Comparison of ENCODE assay signal across 14 cellular contexts in the genomic region with DNA sequence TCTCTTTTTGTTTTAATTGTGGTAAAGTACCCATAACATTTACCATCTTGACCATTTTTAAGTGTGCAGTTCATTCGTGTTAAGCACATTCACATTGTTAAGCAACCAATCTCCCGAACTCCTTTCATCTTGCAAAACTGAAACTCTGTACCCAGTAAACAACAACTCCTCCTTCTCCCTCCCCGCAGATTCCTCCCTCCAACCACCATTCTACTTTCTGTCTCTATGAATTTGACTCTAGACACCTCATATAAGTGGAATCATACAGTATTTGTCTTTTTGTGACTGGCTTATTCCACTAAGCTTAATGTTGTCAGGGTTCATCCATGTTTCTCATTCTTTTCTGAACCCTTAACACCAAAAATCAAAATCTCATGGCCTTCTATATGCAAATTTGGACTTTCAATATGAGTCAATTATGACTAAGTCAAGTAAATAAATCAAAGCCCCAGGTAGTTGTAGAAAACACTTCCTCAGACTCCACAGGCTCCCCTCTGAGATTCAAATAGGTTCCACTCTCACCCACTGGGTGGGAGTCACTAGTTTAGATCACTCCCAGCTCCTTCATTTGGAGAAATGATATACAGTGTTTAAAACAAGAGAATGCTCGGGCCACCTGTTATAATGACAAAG. TPM values are rescaled to one million over a fixed set of nuclear protein-coding genes. Genes with fewer than 3 reads are reported as not detected.
DNase-seq lines count a peak whose midpoint lies in the region; ATAC-seq, FAIRE-seq and TF ChIP-seq lines count a peak whose summit lies in the region.
"Had no signal": no experiment of that assay in that cellular context is flagged by ENCODE, and none has a peak within 500 bp of the region (broad histone marks: within the 10 kb centered on the region; RNA-seq: fewer than 3 reads in every experiment).

No MANE protein-coding gene starts in this region.

- H3K4me3 ChIP-seq in pancreas, result no peak overlapping the region
- no peak overlapping the region for H3K4me3 ChIP-seq in A673 (ENCODE audit: low read depth, low read length, poor library complexity, severe bottlenecking)
- H3K4me3 ChIP-seq: thyroid gland had no signal

- peak; percentile 23 for FAIRE-seq in pancreas (lab: Jason Lieb, UNC)
- FAIRE-seq: endometrium had no signal

- H3K27me3 Mint-ChIP-seq in activated naive CD8-positive, alpha-beta T cell treated with anti-CD3 and anti-CD28 coated beads, Interleukin-2, amount 50 U/mL, for 24 hours, result peaks cover 3% of the 10 kb centered on the region
- peaks cover 13% of the 10 kb centered on the region for H3K27me3 Mint-ChIP-seq in activated naive CD8-positive, alpha-beta T cell treated with anti-CD3 and anti-CD28 coated beads for 36 hours

- H3K36me3 ChIP-seq in pancreas (no peaks in the 10 kb centered on the region), A673 (ENCODE audit: insufficient read depth, low read length, poor library complexity, severe bottlenecking) (no peaks in the 10 kb centered on the region)
- H3K36me3 ChIP-seq: thyroid gland had no signal

- H3K27ac ChIP-seq in pancreas (no peak overlapping the region), A673 (ENCODE audit: low read depth, low read length, poor library complexity, severe bottlenecking) (no peak overlapping the region)
- H3K27ac ChIP-seq: thyroid gland had no signal

- intact Hi-C loops in pancreas (cut with DNase I) (no loop called here), A673 (cut with micrococcal nuclease; ENCODE audit: unreplicated experiment) (no loop called here)

- no peaks in the 10 kb centered on the region for H3K36me3 Mint-ChIP-seq in activated naive CD8-positive, alpha-beta T cell treated with anti-CD3 and anti-CD28 coated beads, Interleukin-2, amount 50 U/mL, for 24 hours (ENCODE audit: low read depth)
- no peaks in the 10 kb centered on the region for H3K36me3 Mint-ChIP-seq in activated naive CD8-positive, alpha-beta T cell treated with anti-CD3 and anti-CD28 coated beads for 36 hours
- H3K36me3 Mint-ChIP-seq: naive B cell had no signal

- H3K27me3 ChIP-seq in pancreas (peaks cover 0 to 4% (median 0%) of the 10 kb centered on the region in 4 donors), A673 (replicated peaks; ENCODE audit: insufficient read depth, low read depth, low read length, poor library complexity) (peaks cover 5% of the 10 kb centered on the region)
- H3K27me3 ChIP-seq: thyroid gland had no signal

- ATAC-seq in activated naive CD8-positive, alpha-beta T cell treated with anti-CD3 and anti-CD28 coated beads, Interleukin-2, amount 50 U/mL, for 24 hours, result peak; percentile 49
- ATAC-seq in GM21786 (IDR thresholded peaks at IDR 0.05; ENCODE audit: unreplicated experiment), result peak; percentile 58
- ATAC-seq in HG03565 (IDR thresholded peaks at IDR 0.05; ENCODE audit: unreplicated experiment), result peak; percentile 80
- ATAC-seq in pancreas, result no peak
- no peak for ATAC-seq in HG02840 (IDR thresholded peaks at IDR 0.05; ENCODE audit: low FRiP score, unreplicated experiment)

- CTCF ChIA-PET in A673 (lab: Charles Lee), result interaction anchor here (0.7 kb wide), 1 partner anchor 399 kb away, joined by 3 read pairs; no protein-coding TSS in a partner anchor

- WGBS in pancreas, 2 donors, result 55 to 57% methylated on average over 4 of the region's 4 CpGs

- H3K4me1 ChIP-seq in pancreas (no peaks in the 10 kb centered on the region), A673 (ENCODE audit: insufficient read depth, low read length, poor library complexity, severe bottlenecking) (no peaks in the 10 kb centered on the region)

- no peaks in the 10 kb centered on the region for H3K9me3 ChIP-seq in pancreas
- no peaks in the 10 kb centered on the region for H3K9me3 ChIP-seq in A673 (ENCODE audit: low read depth, low read length, poor library complexity, severe bottlenecking)
- H3K9me3 ChIP-seq: thyroid gland had no signal

- H3K4me1 Mint-ChIP-seq in activated naive CD8-positive, alpha-beta T cell treated with anti-CD3 and anti-CD28 coated beads, Interleukin-2, amount 50 U/mL, for 24 hours, result peaks cover 25% of the 10 kb centered on the region
- H3K4me1 Mint-ChIP-seq in activated naive CD8-positive, alpha-beta T cell treated with anti-CD3 and anti-CD28 coated beads for 36 hours, result peaks cover 20% of the 10 kb centered on the region

- no peaks in the 10 kb centered on the region for H3K9me3 Mint-ChIP-seq in activated naive CD8-positive, alpha-beta T cell treated with anti-CD3 and anti-CD28 coated beads, Interleukin-2, amount 50 U/mL, for 24 hours
- H3K9me3 Mint-ChIP-seq in activated naive CD8-positive, alpha-beta T cell treated with anti-CD3 and anti-CD28 coated beads for 36 hours, result no peaks in the 10 kb centered on the region
- H3K9me3 Mint-ChIP-seq: naive B cell had no signal

- POLR2A ChIA-PET in A673 (lab: Charles Lee; ENCODE audit: low non-redundant PET), result no interaction called here

- H3K4me3 Mint-ChIP-seq in activated naive CD8-positive, alpha-beta T cell treated with anti-CD3 and anti-CD28 coated beads, Interleukin-2, amount 50 U/mL, for 24 hours, result no peak overlapping the region
- no peak overlapping the region for H3K4me3 Mint-ChIP-seq in activated naive CD8-positive, alpha-beta T cell treated with anti-CD3 and anti-CD28 coated beads for 36 hours

- DNase-seq in activated naive CD8-positive, alpha-beta T cell treated with anti-CD3 and anti-CD28 coated beads, Interleukin-2, amount 50 U/mL, for 24 hours, result no peak
- no peak for DNase-seq in activated naive CD8-positive, alpha-beta T cell treated with anti-CD3 and anti-CD28 coated beads for 36 hours
- DNase-seq in pancreas (no peak), A673 (ENCODE audit: low spot score) (no peak), GM20000 (ENCODE audit: low spot score) (no peak)
- DNase-seq: activated gamma-delta T cell, DMS 273 treated with DMSO at 0.1 percent for 48 hours, NCI-H774, thyroid gland had no signal

- TF ChIP-seq CTCF in pancreas (IDR thresholded peaks at IDR 0.05), result no peak
- TF ChIP-seq CTCF in A673 (conservative IDR thresholded peaks at IDR 0.05; ENCODE audit: low read depth, low read length), result no peak
- no peak for TF ChIP-seq CTCF in GM20000 (IDR thresholded peaks at IDR 0.05; ENCODE audit: extremely low read depth, missing control alignments)

- no peak overlapping the region for H3K27ac Mint-ChIP-seq in activated naive CD8-positive, alpha-beta T cell treated with anti-CD3 and anti-CD28 coated beads, Interleukin-2, amount 50 U/mL, for 24 hours
- no peak overlapping the region for H3K27ac Mint-ChIP-seq in activated naive CD8-positive, alpha-beta T cell treated with anti-CD3 and anti-CD28 coated beads for 36 hours

- BruUV-seq in A673 (replicated peaks; lab: Mats Ljungman, UMichigan), result no TSS peak

RNA-seq across cellular contexts. Expression of a gene that starts 9.8 kb away (rescaled TPM):
- total RNA-seq in activated naive CD8-positive, alpha-beta T cell treated with anti-CD3 and anti-CD28 coated beads for 36 hours, result under 1 TPM; 0.08 TPM
- 1 to 10 TPM in 3 of 6 donors, under 1 TPM in 3; 0.51 to 3.4 (median 1.6) TPM for total RNA-seq in pancreas
- 1 to 10 TPM; 2.2 to 8.6 TPM for polyA plus RNA-seq in pancreas
- 8.4 and 11.5 TPM in 2 replicates for total RNA-seq in A673 (2021)

RNA-seq across cellular contexts. Expression of a gene that starts 40.1 kb away (rescaled TPM):
- 1 to 10 TPM; 6.2 to 6.3 TPM for total RNA-seq in activated naive CD8-positive, alpha-beta T cell treated with anti-CD3 and anti-CD28 coated beads for 36 hours
- total RNA-seq in pancreas (1 to 10 TPM; 3.6 to 5.8 (median 4.0) TPM), A673 (2021) (20.0 and 21.3 TPM in 2 replicates)
- polyA plus RNA-seq in pancreas, result 10 to 100 TPM; 11.6 to 13.4 TPM

Comparison
In these comparisons a context has a peak if more than half of its experiments do, and no peak if none do; other contexts are left out.
1. ATAC-seq: peak in activated naive CD8-positive, alpha-beta T cell treated with anti-CD3 and anti-CD28 coated beads, Interleukin-2, amount 50 U/mL, for 24 hours (single experiment), GM21786 (single experiment) and HG03565 (single experiment); none in pancreas (0 of 4) and HG02840 (single experiment).